In genomic region chr15:65792130-65792987, GRCh38 we compare ENCODE assay signal across 8 cellular contexts. TPM values are rescaled to one million over a fixed set of nuclear protein-coding genes. Genes with fewer than 3 reads are reported as not detected.
DNase-seq lines count a peak whose midpoint lies in the region; ATAC-seq and TF ChIP-seq lines count a peak whose summit lies in the region.

Gene DENND4A (minus strand): TSS chr15:65792293. CDS start chr15:65756450, 35,843 bp downstream.

- H2BK120ac ChIP-seq in trophoblast cell (ENCODE audit: insufficient read depth, low read length, poor library complexity), result peak within 1 kb of the TSS; percentile 50

- peak within 1 kb of the TSS; percentile 20 for H4K8ac ChIP-seq in trophoblast cell (ENCODE audit: low read depth, low read length)

- H3K79me2 ChIP-seq in trophoblast cell (ENCODE audit: control insufficient read depth, insufficient read depth, low read length, poor library complexity), result peaks cover 2% of the 10 kb centered on the region

- WGBS in trophoblast cell (ENCODE audit: extremely low coverage, insufficient coverage, insufficient read length), result no CpG with 5 or more reads among the region's 63 CpGs
- 0% methylated on average over 60 of the region's 63 CpGs; no CpG with 5 or more reads in 1 of the 2 donors for WGBS in transverse colon (ENCODE audit: low coverage in 1 of 2), 2 donors

- in situ Hi-C loops in transverse colon (cut with MboI; ENCODE audit: low pct_ligation_motif_present in 1 of 4, low pct_unique_long_range_greater_than_20kb in 1 of 4, low sequenced_read_pairs in 3 of 4), result no loop called here

- H3K4me3 ChIP-seq in GM12865 (ENCODE audit: low read depth, low read length) (peak within 1 kb of the TSS; percentile 96), adipocyte (ENCODE audit: low read length) (peak within 1 kb of the TSS; percentile 94), cardiac muscle cell (peak within 1 kb of the TSS; percentile 89), trophoblast cell (ENCODE audit: low read depth, low read length) (peak within 1 kb of the TSS; percentile 93), transverse colon (peak within 1 kb of the TSS; percentile 64 to 93 (median 85))

- peak within 1 kb of the TSS; percentile 50 for H3K14ac ChIP-seq in trophoblast cell (ENCODE audit: low read length)

- H2AK5ac ChIP-seq in trophoblast cell (ENCODE audit: low read length), result no peak within 1 kb of the TSS

- peak; percentile 99 for DNase-seq in GM12865 (ENCODE audit: low read depth)
- peak; percentile 91 for DNase-seq in NCI-H1417 treated with DMSO at 0.1 percent for 48 hours (lab: John Stamatoyannopoulos, UW)
- peak; percentile 96 for DNase-seq in SW480 (ENCODE audit: low spot score)
- DNase-seq in adipocyte (ENCODE audit: low read depth), result peak; percentile 99
- peak; percentile 98 to 99 for DNase-seq in cardiac muscle cell (ENCODE audit: low read depth in 1 of 2, low spot score in 1 of 2)
- DNase-seq in trophoblast cell, result peak; percentile 97 to 99
- DNase-seq in transverse colon, result peak; percentile 98

- peak within 1 kb of the TSS; percentile 71 for H3K4me2 ChIP-seq in trophoblast cell (ENCODE audit: low read length)

- no peaks in the 10 kb centered on the region for H3K27me3 ChIP-seq in adipocyte (replicated peaks; ENCODE audit: control insufficient read depth, insufficient read depth, low read length)
- no peaks in the 10 kb centered on the region for H3K27me3 ChIP-seq in cardiac muscle cell
- no peaks in the 10 kb centered on the region for H3K27me3 ChIP-seq in trophoblast cell (ENCODE audit: insufficient read depth, low read length)
- no peaks in the 10 kb centered on the region for H3K27me3 ChIP-seq in transverse colon

- H2BK12ac ChIP-seq in trophoblast cell (ENCODE audit: low read length), result peak within 1 kb of the TSS; percentile 37

- no peaks in the 10 kb centered on the region for H3K9me3 ChIP-seq in adipocyte (ENCODE audit: control insufficient read depth, low read length)
- no peaks in the 10 kb centered on the region for H3K9me3 ChIP-seq in cardiac muscle cell (ENCODE audit: low read depth)
- H3K9me3 ChIP-seq in trophoblast cell (ENCODE audit: insufficient read depth, low read depth, low read length), result no peaks in the 10 kb centered on the region
- no peaks in the 10 kb centered on the region for H3K9me3 ChIP-seq in transverse colon

- H3K27ac ChIP-seq in cardiac muscle cell (peak within 1 kb of the TSS; percentile 92), trophoblast cell (ENCODE audit: low read depth, low read length) (peak within 1 kb of the TSS; percentile 63), transverse colon (peak within 1 kb of the TSS; percentile 97 to 99 (median 98))

- no peak within 1 kb of the TSS for H3K4ac ChIP-seq in trophoblast cell (ENCODE audit: low read depth, low read length)

- H3K9ac ChIP-seq in adipocyte (ENCODE audit: low read length), result peak within 1 kb of the TSS; percentile 86
- H3K9ac ChIP-seq in trophoblast cell (ENCODE audit: low read length), result peak within 1 kb of the TSS; percentile 62

- peak within 1 kb of the TSS; percentile 21 for H4K12ac ChIP-seq in trophoblast cell (ENCODE audit: low read depth, low read length)

- H3K18ac ChIP-seq in trophoblast cell (ENCODE audit: low read length), result peak within 1 kb of the TSS; percentile 77

- peak within 1 kb of the TSS; percentile 62 for H4K91ac ChIP-seq in trophoblast cell (ENCODE audit: low read depth, low read length)

- peak; percentile 93 for TF ChIP-seq POLR2A in transverse colon (IDR thresholded peaks at IDR 0.05)

- no peak for TF ChIP-seq EP300 in transverse colon (IDR thresholded peaks at IDR 0.05; ENCODE audit: low read depth)

- peak within 1 kb of the TSS; percentile 86 for H2AFZ ChIP-seq in trophoblast cell (ENCODE audit: insufficient read depth, low read length, poor library complexity)

- H2BK5ac ChIP-seq in trophoblast cell (ENCODE audit: low read depth, low read length, poor library complexity), result peak within 1 kb of the TSS; percentile 66

- H3K4me1 ChIP-seq in adipocyte (ENCODE audit: control insufficient read depth, insufficient read depth, low read length), result peaks cover 29% of the 10 kb centered on the region
- H3K4me1 ChIP-seq in cardiac muscle cell (ENCODE audit: low read depth), result no peaks in the 10 kb centered on the region
- H3K4me1 ChIP-seq in trophoblast cell (ENCODE audit: control insufficient read depth in 1 of 2, insufficient read depth in 2 of 2, low read length in 2 of 2), result peaks cover 0 to 6% of the 10 kb centered on the region in 2 experiments
- H3K4me1 ChIP-seq in transverse colon, result peaks cover 0 to 32% (median 16%) of the 10 kb centered on the region in 4 donors

- H3K79me1 ChIP-seq in trophoblast cell (ENCODE audit: low read length), result peaks cover 4% of the 10 kb centered on the region

- intact Hi-C loops in transverse colon (cut with DNase I; ENCODE audit: low total_unique reads), result loop anchor here (10.0 kb wide), 1 partner anchor 72 kb away; the partner anchor contains the start of gene RAB11A

- H3K23ac ChIP-seq in trophoblast cell (ENCODE audit: low read length), result no peak within 1 kb of the TSS

- ATAC-seq in HG02763 (IDR thresholded peaks at IDR 0.05; ENCODE audit: unreplicated experiment), result peak; percentile 88

- no peak for TF ChIP-seq CTCF in GM12865 (IDR thresholded peaks at IDR 0.05; ENCODE audit: insufficient read depth, low read depth, low read length, missing control alignments)
- no peak for TF ChIP-seq CTCF in cardiac muscle cell (IDR thresholded peaks at IDR 0.05; ENCODE audit: low read depth, low read length)
- no peak for TF ChIP-seq CTCF in transverse colon (IDR thresholded peaks at IDR 0.05)

- H3K36me3 ChIP-seq in adipocyte (ENCODE audit: control insufficient read depth, insufficient read depth, low read length, severe bottlenecking) (no peaks in the 10 kb centered on the region), cardiac muscle cell (no peaks in the 10 kb centered on the region), trophoblast cell (ENCODE audit: control insufficient read depth in 1 of 2, insufficient read depth in 2 of 2, low read length in 2 of 2) (no peaks in the 10 kb centered on the region), transverse colon (no peaks in the 10 kb centered on the region)

RNA-seq across cellular contexts. Expression of gene DENND4A, which starts in this region (rescaled TPM):
- total RNA-seq in cardiac muscle cell (4.7 and 7.7 TPM in 2 replicates), transverse colon (10 to 100 TPM; 16.5 to 40.4 (median 24.5) TPM)
- 3.5 and 7.4 TPM in 2 replicates for polyA plus RNA-seq in cardiac muscle cell
- polyA plus RNA-seq in trophoblast cell (2013), result 8.3 and 9.0 TPM in 2 replicates

Comparison
In these comparisons a context has a peak if more than half of its experiments do, and no peak if none do; other contexts are left out.
1. Peak in every context shown above with its lines: DNase-seq, ATAC-seq, H3K4me3 ChIP-seq and H3K27ac ChIP-seq.